ENCODE assay signal across 1 cellular context in genomic region chr5:140611020-140611521, GRCh38.
TF ChIP-seq lines count a peak whose summit lies in the region.

No MANE protein-coding gene starts in this region.

TF ChIP-seq in K562, 482 proteins besides CTCF, POLR2A, EP300 and RAD21 (continued from another document and continues in another):
- TF ChIP-seq AFF1 (IDR thresholded peaks at IDR 0.05; ENCODE audit: low read depth in 1 of 2, partially characterized antibody in 2 of 2) (peak; percentile 43 to 84), ZKSCAN8 (CRISPR knock-in tag; IDR thresholded peaks at IDR 0.05) (peak; percentile 83; the same call in 1 of the 2 replicates), EGR1 (conservative IDR thresholded peaks at IDR 0.05) (peak; percentile 68), MAX (CRISPR knock-in tag; IDR thresholded peaks at IDR 0.05) (no peak), KDM1A (IDR thresholded peaks at IDR 0.05) (peak; percentile 85 to 93), E2F8 (IDR thresholded peaks at IDR 0.05; ENCODE audit: low read depth, partially characterized antibody) (peak; percentile 64), EHMT2 (IDR thresholded peaks at IDR 0.05) (peak; percentile 42; the same call in 1 of the 2 replicates), HES1 (IDR thresholded peaks at IDR 0.05; ENCODE audit: low read depth) (peak; percentile 70; the same call in 1 of the 2 replicates), MEF2A (IDR thresholded peaks at IDR 0.05; ENCODE audit: control insufficient read depth, low read depth, low read length) (peak; percentile 30), SOX6 (IDR thresholded peaks at IDR 0.05) (peak; percentile 100), NR4A1 (CRISPR knock-in tag; IDR thresholded peaks at IDR 0.05) (no peak), NR4A1 (tag; IDR thresholded peaks at IDR 0.05) (peak; percentile 95), CBFA2T2 (conservative IDR thresholded peaks at IDR 0.05) (peak; percentile 99), TCF3 (CRISPR knock-in tag; IDR thresholded peaks at IDR 0.05) (peak; percentile 99), TRIM24 (IDR thresholded peaks at IDR 0.05) (peak; percentile 98 to 99), SFPQ (IDR thresholded peaks at IDR 0.05; ENCODE audit: low read depth, low read length) (no peak), TEAD1 (CRISPR knock-in tag; IDR thresholded peaks at IDR 0.05) (peak; percentile 92 to 97), HDAC3 (IDR thresholded peaks at IDR 0.05; ENCODE audit: borderline replicate concordance, partially characterized antibody) (peak; percentile 93), TRIM28 (IDR thresholded peaks at IDR 0.05) (peak; percentile 99), FOSL1 (tag; conservative IDR thresholded peaks at IDR 0.05) (no peak; the same call in 1 of the 2 replicates), CBX5 (IDR thresholded peaks at IDR 0.05; ENCODE audit: borderline replicate concordance, low read depth) (peak; percentile 79), ZFP36 (IDR thresholded peaks at IDR 0.05; ENCODE audit: low read depth, low read length, partially characterized antibody) (peak; percentile 12), STAT5A (IDR thresholded peaks at IDR 0.05; ENCODE audit: borderline replicate concordance, low read length) (peak; percentile 82), ATF7 (IDR thresholded peaks at IDR 0.05) (peak; percentile 75), CHD1 (IDR thresholded peaks at IDR 0.05; ENCODE audit: low read length) (no peak), TBL1XR1 (IDR thresholded peaks at IDR 0.05; ENCODE audit: low read length in 2 of 2) (peak; percentile 61 to 92; a peak in 3 of 4 replicates), NCOA4 (IDR thresholded peaks at IDR 0.05; ENCODE audit: partially characterized antibody) (no peak), KAT8 (IDR thresholded peaks at IDR 0.05; ENCODE audit: low read depth) (no peak), SMAD4 (CRISPR knock-in tag; conservative IDR thresholded peaks at IDR 0.05) (peak; percentile 99), ZKSCAN1 (IDR thresholded peaks at IDR 0.05; ENCODE audit: low read depth, low read length) (0 out of 2 replicates have a peak, but pooled peaks have one; percentile 14), TARDBP (IDR thresholded peaks at IDR 0.05) (no peak; the same call in 1 of the 2 replicates), CTBP1 (IDR thresholded peaks at IDR 0.05; ENCODE audit: borderline replicate concordance) (peak; percentile 98), C11orf30 (IDR thresholded peaks at IDR 0.05; ENCODE audit: low read depth) (no peak), MTA2 (IDR thresholded peaks at IDR 0.05; ENCODE audit: low read depth) (peak; percentile 95), CHAMP1 (IDR thresholded peaks at IDR 0.05) (peak; percentile 93), SMARCA5 (IDR thresholded peaks at IDR 0.05) (no peak), ATF4 (CRISPR knock-in tag; IDR thresholded peaks at IDR 0.05) (0 out of 2 replicates have a peak, but pooled peaks have one; percentile 38), MCM7 (IDR thresholded peaks at IDR 0.05) (no peak), PURB (CRISPR knock-in tag; IDR thresholded peaks at IDR 0.05; ENCODE audit: low read depth) (no peak), ZNF3 (CRISPR knock-in tag; IDR thresholded peaks at IDR 0.05) (no peak), ARID1B (IDR thresholded peaks at IDR 0.05) (peak; percentile 97), NCOA2 (IDR thresholded peaks at IDR 0.05; ENCODE audit: partially characterized antibody in 2 of 2) (no peak), HDAC2 (IDR thresholded peaks at IDR 0.05) (peak; percentile 81; the same call in 1 of the 2 replicates), THRB (CRISPR knock-in tag; conservative IDR thresholded peaks at IDR 0.05) (no peak), ELF4 (CRISPR knock-in tag; IDR thresholded peaks at IDR 0.05) (peak; percentile 60; the same call in 1 of the 2 replicates), ZNF511 (CRISPR knock-in tag; IDR thresholded peaks at IDR 0.05) (no peak), ZNF12 (CRISPR knock-in tag; IDR thresholded peaks at IDR 0.05) (0 out of 2 replicates have a peak, but pooled peaks have one; percentile 23), PHF8 (IDR thresholded peaks at IDR 0.05; ENCODE audit: borderline replicate concordance, low read length) (no peak), ETV6 (IDR thresholded peaks at IDR 0.05; ENCODE audit: borderline replicate concordance in 1 of 2, low read depth in 2 of 2, low read length in 1 of 2) (peak; percentile 69 to 87; a peak in 3 of 4 replicates), ETV6 (CRISPR knock-in tag; IDR thresholded peaks at IDR 0.05; ENCODE audit: borderline replicate concordance) (no peak)
